ENCODE assay signal across 19 cellular contexts in the genomic region with DNA sequence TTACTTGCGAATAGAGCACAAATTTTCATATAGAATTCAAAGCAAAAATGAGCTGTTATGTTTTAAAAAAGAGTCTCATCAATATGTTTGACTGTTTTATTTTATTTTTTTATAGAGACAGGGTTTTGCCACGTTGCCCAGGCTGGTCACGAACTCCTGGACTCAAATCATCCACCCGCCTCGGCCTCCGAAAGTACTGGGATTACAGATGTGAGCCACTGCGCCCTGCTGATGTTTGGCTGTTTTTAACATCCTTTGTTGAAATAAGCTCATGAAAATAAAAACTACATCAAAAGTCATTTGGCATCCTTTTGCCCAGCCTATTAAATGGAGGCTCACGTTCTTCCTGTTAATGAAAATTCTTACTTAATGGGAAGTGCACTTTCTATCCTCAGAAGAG.
DNase-seq lines count a peak whose midpoint lies in the region; ATAC-seq and TF ChIP-seq lines count a peak whose summit lies in the region.
"Had no signal": no experiment of that assay in that cellular context is flagged by ENCODE, and none has a peak within 500 bp of the region (broad histone marks: within the 10 kb centered on the region; RNA-seq: fewer than 3 reads in every experiment).

No MANE protein-coding gene starts in this region.

- H2AFZ ChIP-seq in osteoblast (ENCODE audit: low read length), result no peak overlapping the region
- H2AFZ ChIP-seq: GM23338 had no signal

- H3K27ac ChIP-seq in osteoblast (ENCODE audit: low read depth, low read length) (no peak overlapping the region), upper lobe of right lung (no peak overlapping the region)
- H3K27ac ChIP-seq: BLaER1 had no signal

- intact Hi-C loops in upper lobe of right lung (cut with DNase I), result no loop called here

- no peak overlapping the region for H3K4me3 Mint-ChIP-seq in chondrocyte (ENCODE audit: unreplicated experiment)
- H3K4me3 Mint-ChIP-seq: B cell; CD14-positive monocyte; CD4-positive, alpha-beta T cell; CD8-positive, alpha-beta memory T cell; GM23338; HFFc6 had no signal

- H3K4me3 ChIP-seq in osteoblast (ENCODE audit: insufficient read depth, low read length), result no peak overlapping the region
- H3K4me3 ChIP-seq in upper lobe of right lung, result no peak overlapping the region
- H3K4me3 ChIP-seq: BLaER1, GM12878, GM23338, HAP-1 had no signal

- H3K9me3 ChIP-seq in osteoblast (ENCODE audit: low read depth, low read length) (no peaks in the 10 kb centered on the region), upper lobe of right lung (no peaks in the 10 kb centered on the region)
- H3K9me3 ChIP-seq: BLaER1, HAP-1 had no signal

- H3K27ac Mint-ChIP-seq in chondrocyte (ENCODE audit: unreplicated experiment), result peak overlapping the region; percentile 77
- H3K27ac Mint-ChIP-seq: B cell; CD14-positive monocyte; CD4-positive, alpha-beta T cell; GM23338; HFFc6 had no signal

- peaks cover 34% of the 10 kb centered on the region for H3K4me1 Mint-ChIP-seq in chondrocyte (ENCODE audit: low read depth)
- H3K4me1 Mint-ChIP-seq: B cell; CD14-positive monocyte; CD8-positive, alpha-beta memory T cell had no signal

- H3K79me2 ChIP-seq in osteoblast (ENCODE audit: insufficient read depth, low read length), result no peaks in the 10 kb centered on the region

- H3K27me3 ChIP-seq in osteoblast (ENCODE audit: insufficient read depth, low read length) (no peaks in the 10 kb centered on the region), upper lobe of right lung (no peaks in the 10 kb centered on the region)
- H3K27me3 ChIP-seq: BLaER1 had no signal

- H4K20me1 ChIP-seq in osteoblast (ENCODE audit: insufficient read depth, low read length), result peaks cover 2% of the 10 kb centered on the region

- TF ChIP-seq CTCF in chondrocyte (IDR thresholded peaks at IDR 0.05), result no peak
- TF ChIP-seq CTCF in osteoblast (IDR thresholded peaks at IDR 0.05; ENCODE audit: extremely low read depth, low read depth, low read length), result no peak
- TF ChIP-seq CTCF in upper lobe of right lung (IDR thresholded peaks at IDR 0.05), result no peak

- H3K36me3 Mint-ChIP-seq in chondrocyte (ENCODE audit: low read depth), result peaks cover 39% of the 10 kb centered on the region

- H3K36me3 ChIP-seq in osteoblast (ENCODE audit: insufficient read depth, low read length), result peaks cover 18% of the 10 kb centered on the region
- H3K36me3 ChIP-seq in upper lobe of right lung, result peaks cover 5% of the 10 kb centered on the region
- H3K36me3 ChIP-seq: HAP-1 had no signal

- H3K4me2 ChIP-seq in osteoblast (ENCODE audit: insufficient read depth, low read length), result no peak overlapping the region
- H3K4me2 ChIP-seq: BLaER1, GM23338 had no signal

- H3K4me1 ChIP-seq in osteoblast (ENCODE audit: insufficient read depth, low read length) (no peaks in the 10 kb centered on the region), upper lobe of right lung (no peaks in the 10 kb centered on the region)
- H3K4me1 ChIP-seq: BLaER1, HAP-1 had no signal

- no peak for ATAC-seq in upper lobe of right lung
- ATAC-seq: GM12878 had no signal

- DNase-seq in chondrocyte (ENCODE audit: low spot score) (peak; percentile 20), osteoblast (ENCODE audit: insufficient read length, low spot score, missing footprints) (peak; percentile 42), upper lobe of right lung (peak; percentile 12), C1 segment of cervical spinal cord (lab: John Stamatoyannopoulos, UW) (no peak), AG20443 (ENCODE audit: low spot score) (no peak), NCI-H510A treated with DMSO at 0.1 percent for 48 hours (lab: John Stamatoyannopoulos, UW) (no peak)
- DNase-seq: CD4-positive, alpha-beta T cell; CD8-positive, alpha-beta memory T cell; DMS 273 treated with DMSO at 0.1 percent for 48 hours; DMS79; EL; GDM1; HFFc6 had no signal

- no peaks in the 10 kb centered on the region for H3K27me3 Mint-ChIP-seq in chondrocyte (ENCODE audit: low read depth)
- H3K27me3 Mint-ChIP-seq: CD4-positive, alpha-beta T cell; CD8-positive, alpha-beta memory T cell had no signal

- no peaks in the 10 kb centered on the region for H3K9me3 Mint-ChIP-seq in chondrocyte (ENCODE audit: low read depth)
- H3K9me3 Mint-ChIP-seq: CD14-positive monocyte; CD4-positive, alpha-beta T cell; CD8-positive, alpha-beta memory T cell; GM23338; HFFc6 had no signal

Comparison
In these comparisons a context has a peak if more than half of its experiments do, and no peak if none do; other contexts are left out.
1. DNase-seq: peak in chondrocyte (single experiment), osteoblast (single experiment) and upper lobe of right lung (single experiment); none in C1 segment of cervical spinal cord (0 of 14), AG20443 (single experiment) and NCI-H510A treated with DMSO at 0.1 percent for 48 hours (single experiment).